ENCODE assay signal across 1 cellular context in the genomic region with DNA sequence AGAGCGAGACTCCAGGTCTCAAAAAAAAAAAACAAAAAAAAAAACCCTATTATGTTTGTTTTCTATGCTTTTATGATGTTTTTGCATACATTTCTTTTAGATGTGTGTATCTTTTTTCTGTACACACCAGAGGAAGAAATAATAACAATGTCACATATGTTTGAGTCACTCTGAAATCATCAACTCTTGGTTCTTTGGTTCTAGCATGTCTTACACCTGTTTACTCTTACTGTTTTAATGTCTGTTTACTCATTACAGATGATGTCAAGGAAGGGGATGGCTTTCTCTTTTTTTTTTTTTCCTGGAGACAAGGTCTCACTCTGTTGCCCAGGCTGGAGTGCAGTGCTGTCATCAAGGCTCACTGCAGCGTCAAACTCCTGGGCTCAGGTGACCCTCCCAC.
TF ChIP-seq lines count a peak whose summit lies in the region.

No MANE protein-coding gene starts in this region.

TF ChIP-seq in WTC11, 78 proteins besides CTCF, POLR2A, EP300 and RAD21 (continued from another document):
- TF ChIP-seq, protein P1, sequence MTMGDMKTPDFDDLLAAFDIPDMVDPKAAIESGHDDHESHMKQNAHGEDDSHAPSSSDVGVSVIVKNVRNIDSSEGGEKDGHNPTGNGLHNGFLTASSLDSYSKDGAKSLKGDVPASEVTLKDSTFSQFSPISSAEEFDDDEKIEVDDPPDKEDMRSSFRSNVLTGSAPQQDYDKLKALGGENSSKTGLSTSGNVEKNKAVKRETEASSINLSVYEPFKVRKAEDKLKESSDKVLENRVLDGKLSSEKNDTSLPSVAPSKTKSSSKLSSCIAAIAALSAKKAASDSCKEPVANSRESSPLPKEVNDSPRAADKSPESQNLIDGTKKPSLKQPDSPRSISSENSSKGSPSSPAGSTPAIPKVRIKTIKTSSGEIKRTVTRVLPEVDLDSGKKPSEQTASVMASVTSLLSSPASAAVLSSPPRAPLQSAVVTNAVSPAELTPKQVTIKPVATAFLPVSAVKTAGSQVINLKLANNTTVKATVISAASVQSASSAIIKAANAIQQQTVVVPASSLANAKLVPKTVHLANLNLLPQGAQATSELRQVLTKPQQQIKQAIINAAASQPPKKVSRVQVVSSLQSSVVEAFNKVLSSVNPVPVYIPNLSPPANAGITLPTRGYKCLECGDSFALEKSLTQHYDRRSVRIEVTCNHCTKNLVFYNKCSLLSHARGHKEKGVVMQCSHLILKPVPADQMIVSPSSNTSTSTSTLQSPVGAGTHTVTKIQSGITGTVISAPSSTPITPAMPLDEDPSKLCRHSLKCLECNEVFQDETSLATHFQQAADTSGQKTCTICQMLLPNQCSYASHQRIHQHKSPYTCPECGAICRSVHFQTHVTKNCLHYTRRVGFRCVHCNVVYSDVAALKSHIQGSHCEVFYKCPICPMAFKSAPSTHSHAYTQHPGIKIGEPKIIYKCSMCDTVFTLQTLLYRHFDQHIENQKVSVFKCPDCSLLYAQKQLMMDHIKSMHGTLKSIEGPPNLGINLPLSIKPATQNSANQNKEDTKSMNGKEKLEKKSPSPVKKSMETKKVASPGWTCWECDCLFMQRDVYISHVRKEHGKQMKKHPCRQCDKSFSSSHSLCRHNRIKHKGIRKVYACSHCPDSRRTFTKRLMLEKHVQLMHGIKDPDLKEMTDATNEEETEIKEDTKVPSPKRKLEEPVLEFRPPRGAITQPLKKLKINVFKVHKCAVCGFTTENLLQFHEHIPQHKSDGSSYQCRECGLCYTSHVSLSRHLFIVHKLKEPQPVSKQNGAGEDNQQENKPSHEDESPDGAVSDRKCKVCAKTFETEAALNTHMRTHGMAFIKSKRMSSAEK (CRISPR knock-in tag; IDR thresholded peaks at IDR 0.05; ENCODE audit: borderline replicate concordance): no peak
- TF ChIP-seq, protein P2, sequence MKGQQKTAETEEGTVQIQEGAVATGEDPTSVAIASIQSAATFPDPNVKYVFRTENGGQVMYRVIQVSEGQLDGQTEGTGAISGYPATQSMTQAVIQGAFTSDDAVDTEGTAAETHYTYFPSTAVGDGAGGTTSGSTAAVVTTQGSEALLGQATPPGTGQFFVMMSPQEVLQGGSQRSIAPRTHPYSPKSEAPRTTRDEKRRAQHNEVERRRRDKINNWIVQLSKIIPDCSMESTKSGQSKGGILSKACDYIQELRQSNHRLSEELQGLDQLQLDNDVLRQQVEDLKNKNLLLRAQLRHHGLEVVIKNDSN (CRISPR knock-in tag; IDR thresholded peaks at IDR 0.05): no peak
- TF ChIP-seq ZNF416 (CRISPR knock-in tag; IDR thresholded peaks at IDR 0.05) (no peak), FOXK1 (CRISPR knock-in tag; IDR thresholded peaks at IDR 0.05) (no peak), ZNF423 (CRISPR knock-in tag; IDR thresholded peaks at IDR 0.05) (no peak), ATF1 (CRISPR knock-in tag; IDR thresholded peaks at IDR 0.05) (no peak), ZNF219 (CRISPR knock-in tag; IDR thresholded peaks at IDR 0.05; ENCODE audit: borderline replicate concordance) (no peak), TEAD4 (CRISPR knock-in tag; IDR thresholded peaks at IDR 0.05) (no peak), CREB1 (CRISPR knock-in tag; IDR thresholded peaks at IDR 0.05) (no peak)
